ENCODE assay signal across 8 cellular contexts in the genomic region with DNA sequence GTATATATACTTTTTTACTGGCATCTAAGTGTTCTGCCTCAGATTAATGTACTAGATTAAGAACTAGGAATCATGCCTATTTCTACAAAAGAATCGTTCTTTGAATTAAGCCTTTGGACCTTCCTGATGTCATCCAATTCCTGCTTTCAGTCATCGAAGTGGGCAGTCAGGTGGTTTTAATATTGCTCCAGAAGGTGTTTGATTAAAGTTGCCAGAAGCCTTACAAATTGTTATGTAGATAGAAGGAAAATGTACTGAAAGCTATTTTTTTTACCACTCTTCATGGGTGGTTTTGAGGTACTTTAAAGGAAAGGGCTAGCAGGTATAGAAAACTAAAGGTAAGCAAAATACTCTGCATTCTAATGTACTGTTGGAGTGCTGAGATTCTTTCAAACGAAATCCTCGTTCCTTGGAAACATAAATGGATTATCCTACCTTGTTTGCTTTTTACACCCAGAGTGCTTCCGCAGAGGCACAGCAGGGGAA. TPM values are rescaled to one million over a fixed set of nuclear protein-coding genes. Genes with fewer than 3 reads are reported as not detected.
DNase-seq lines count a peak whose midpoint lies in the region; ATAC-seq and TF ChIP-seq lines count a peak whose summit lies in the region.

No MANE protein-coding gene starts in this region.

- H3K4me1 Mint-ChIP-seq in osteocyte (ENCODE audit: unreplicated experiment): peaks cover 28% of the 10 kb centered on the region

- H3K27me3 ChIP-seq in PC-3 (ENCODE audit: low read length): no peaks in the 10 kb centered on the region

- peak overlapping the region; percentile 94 for H3K4me3 ChIP-seq in PC-3 (ENCODE audit: low read length)
- H3K4me3 ChIP-seq in epithelial cell of esophagus (ENCODE audit: low read length): peak overlapping the region; percentile 82

- DNase-seq in PC-3 (no peak), epithelial cell of esophagus (ENCODE audit: low read depth) (peak; percentile 18), osteocyte (ENCODE audit: extremely low spot score, unreplicated experiment) (no peak), NCI-H2081 (lab: John Stamatoyannopoulos, UW) (no peak), NCI-H524 treated with DMSO at 0.1 percent for 48 hours (lab: John Stamatoyannopoulos, UW) (no peak), posterior cingulate gyrus (no peak)

- ATAC-seq in GM18517 (IDR thresholded peaks at IDR 0.05; ENCODE audit: unreplicated experiment): peak; percentile 1
- ATAC-seq in PC-3: no peak
- ATAC-seq in HG02623 (IDR thresholded peaks at IDR 0.05; ENCODE audit: unreplicated experiment): no peak

- H3K36me3 Mint-ChIP-seq in osteocyte (ENCODE audit: unreplicated experiment): peaks cover 20% of the 10 kb centered on the region

- H4K20me1 ChIP-seq in PC-3 (ENCODE audit: low read length): no peaks in the 10 kb centered on the region

- peaks cover 9% of the 10 kb centered on the region for H3F3A ChIP-seq in PC-3 (ENCODE audit: low read length, unreplicated experiment)

- H3K9me3 ChIP-seq in PC-3 (ENCODE audit: low read length): no peaks in the 10 kb centered on the region

- POLR2A ChIA-PET in PC-3 (lab: Charles Lee; ENCODE audit: unreplicated experiment): interaction anchor here (0.7 to 1.2 kb wide), 5 partner anchors 16 to 272 kb away, joined by 3 to 4 read pairs (median 4); partner anchors contain the start of genes GNG5, SAMD13 and SPATA1

- H3K4me1 ChIP-seq in PC-3 (ENCODE audit: insufficient read depth, low read length): peaks cover 39% of the 10 kb centered on the region

- H3K4me2 ChIP-seq in PC-3 (ENCODE audit: low read length): peak overlapping the region; percentile 99

- H3K27me3 Mint-ChIP-seq in osteocyte (ENCODE audit: unreplicated experiment): no peaks in the 10 kb centered on the region

- peak overlapping the region; percentile 99 for H3K27ac Mint-ChIP-seq in osteocyte (ENCODE audit: unreplicated experiment)

- no peaks in the 10 kb centered on the region for H3K9me2 ChIP-seq in PC-3 (replicated peaks; ENCODE audit: low read length)

- BruUV-seq in PC-3 (replicated peaks; lab: Mats Ljungman, UMichigan): TSS peak; percentile 96

- no peaks in the 10 kb centered on the region for H3K9me3 Mint-ChIP-seq in osteocyte (ENCODE audit: unreplicated experiment)

- no peak for TF ChIP-seq CTCF in PC-3 (conservative IDR thresholded peaks at IDR 0.05; ENCODE audit: low read depth, low read length)
- no peak for TF ChIP-seq CTCF in epithelial cell of esophagus (IDR thresholded peaks at IDR 0.05; ENCODE audit: insufficient read depth, low read depth, low read length, missing control alignments)
- no peak for TF ChIP-seq CTCF in osteocyte (IDR thresholded peaks at IDR 0.05)

- peak overlapping the region; percentile 93 for H3K4me3 Mint-ChIP-seq in osteocyte (ENCODE audit: unreplicated experiment)

- H2AFZ ChIP-seq in PC-3 (ENCODE audit: low read length): peak overlapping the region; percentile 97

- peak overlapping the region; percentile 97 for H3K27ac ChIP-seq in PC-3 (ENCODE audit: low read length)

- peaks cover 4% of the 10 kb centered on the region; the same call in 1 of the 2 replicates for H3K36me3 ChIP-seq in PC-3 (ENCODE audit: low read depth, low read length)

- H3K79me2 ChIP-seq in PC-3 (ENCODE audit: low read length): peaks cover 21% of the 10 kb centered on the region

- peak overlapping the region; percentile 99 for H3K9ac ChIP-seq in PC-3 (ENCODE audit: low read length)

- CTCF ChIA-PET in PC-3 (lab: Charles Lee): no interaction called here

- intact Hi-C loops in PC-3 (cut with micrococcal nuclease): loop anchor here (1.0 to 10.0 kb wide), 3 partner anchors 31 to 101 kb away; no protein-coding TSS in a partner anchor
- intact Hi-C loops in posterior cingulate gyrus (cut with DNase I): no loop called here

RNA-seq across cellular contexts. Expression of gene CTBS, which starts 0.7 kb away (rescaled TPM):
- 3.7 and 5.9 TPM in 2 replicates for total RNA-seq in PC-3 (2014; rRNA removed)
- total RNA-seq in osteocyte: 18.3 and 20.2 TPM in 2 replicates
